In the genomic region with DNA sequence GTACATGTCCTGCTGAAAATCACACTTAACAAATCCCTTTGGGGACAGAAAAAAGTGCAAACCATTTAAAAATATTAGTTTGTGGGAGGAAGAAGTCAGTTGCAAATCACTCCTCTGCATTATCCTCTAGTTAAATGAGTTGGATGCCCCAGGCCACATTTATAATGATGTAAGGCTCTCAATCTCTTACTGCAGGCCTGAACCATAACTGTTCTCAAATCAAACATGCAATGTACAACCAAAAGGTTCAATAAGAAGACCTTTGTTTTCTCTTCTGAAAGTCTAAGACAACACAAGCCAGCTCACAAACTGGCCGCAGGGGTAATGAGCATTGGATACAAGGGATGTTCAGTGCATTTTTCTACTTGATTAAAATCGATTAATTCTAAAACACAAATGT, we compare ENCODE assay signal across 17 cellular contexts. TPM values are rescaled to one million over a fixed set of nuclear protein-coding genes. Genes with fewer than 3 reads are reported as not detected.
"Had no signal": no experiment of that assay in that cellular context is flagged by ENCODE, and none has a peak within 500 bp of the region (broad histone marks: within the 10 kb centered on the region; RNA-seq: fewer than 3 reads in every experiment).

No MANE protein-coding gene starts in this region.

- H3K4me3 ChIP-seq: hepatocyte, lower lobe of right lung, mucosa of descending colon, ovary, stomach had no signal

- H3K36me3 ChIP-seq: lower lobe of right lung, ovary, stomach had no signal

- H2AFZ ChIP-seq: hepatocyte had no signal

- H3K27me3 ChIP-seq: hepatocyte, ovary, stomach had no signal

- ATAC-seq: activated CD8-positive, alpha-beta T cell treated with anti-CD3 and anti-CD28 coated beads, Interleukin-2, amount 10 ng/mL, durations not matched to agents 7 days and 5 days; activated naive CD8-positive, alpha-beta T cell treated with anti-CD3 and anti-CD28 coated beads, Interleukin-2, amount 50 U/mL, for 24 hours; mucosa of descending colon; naive thymus-derived CD8-positive, alpha-beta T cell had no signal

- H3K4me2 ChIP-seq: hepatocyte had no signal

- H3K9me3 ChIP-seq: lower lobe of right lung, mucosa of descending colon, ovary, stomach had no signal

- H3K27ac ChIP-seq: hepatocyte, lower lobe of right lung, ovary, VCaP had no signal

- DNase-seq: activated CD4-positive, alpha-beta T cell treated with anti-CD3 and anti-CD28 coated beads for 48 hours; activated CD8-positive, alpha-beta T cell treated with anti-CD3 and anti-CD28 coated beads, Interleukin-2, amount 10 ng/mL, durations not matched to agents 7 days and 5 days; activated naive CD4-positive, alpha-beta T cell; activated naive CD8-positive, alpha-beta T cell treated with anti-CD3 and anti-CD28 coated beads, Interleukin-2, amount 50 U/mL, for 24 hours; caudate nucleus; effector memory CD4-positive, alpha-beta T cell; kidney glomerular epithelial cell; lower lobe of right lung; mucosa of descending colon; naive thymus-derived CD8-positive, alpha-beta T cell; ovary; stimulated activated CD4-positive, alpha-beta T cell treated with anti-CD3 and anti-CD28 coated beads, Interleukin-4, amount 100 ng/mL, for 24 hours; stomach; SW 1271 had no signal

- H3K79me2 ChIP-seq: hepatocyte had no signal

RNA-seq across cellular contexts. Expression of a gene that starts 39.7 kb away (rescaled TPM):
- total RNA-seq: activated CD8-positive, alpha-beta T cell treated with anti-CD3 and anti-CD28 coated beads, Interleukin-2, amount 10 ng/mL, durations not matched to agents 7 days and 5 days; activated T-helper 1 cell treated with anti-CD3 and anti-CD28 coated beads, Interleukin-12 subunit alpha, Interleukin-12 subunit beta, Interleukin-2, Interleukin-4 antibody, amounts not matched to agents 30 ng/mL and 10 ng/mL and 1 ng/mL, durations not matched to agents 14 hours and 24 hours and 36 hours; naive thymus-derived CD8-positive, alpha-beta T cell had no signal
